17 cellular contexts compared by ENCODE assay signal in genomic region chr2:65937379-65938160, GRCh38.
A peak's percentile ranks its signal among the peaks of the same experiment; 100 is the strongest.
DNase-seq lines count a peak whose midpoint lies in the region; ATAC-seq and TF ChIP-seq lines count a peak whose summit lies in the region.
"Had no signal": no experiment of that assay in that cellular context is flagged by ENCODE, and none has a peak within 500 bp of the region (broad histone marks: within the 10 kb centered on the region; RNA-seq: fewer than 3 reads in every experiment).

No MANE protein-coding gene starts in this region.

- DNase-seq in AG09309 (ENCODE audit: low read depth) (peak; percentile 4), HS-27A (ENCODE audit: low read depth) (peak; percentile 2), adipocyte (ENCODE audit: low read depth) (peak; percentile 40), foreskin keratinocyte (peak; percentile 27 to 58), amniotic stem cell (lab: John Stamatoyannopoulos, UW) (no peak), NCI-H187 (lab: John Stamatoyannopoulos, UW) (no peak), hepatic stellate cell (ENCODE audit: low spot score) (no peak)
- DNase-seq in stimulated activated CD4-positive, alpha-beta T cell treated with anti-CD3 and anti-CD28 coated beads, Interleukin-2, amount 100 ng/mL, for 24 hours = no peak
- DNase-seq: ACHN; CD8-positive, alpha-beta T cell; NCI-H1092 treated with DMSO at 0.1 percent for 48 hours; NCI-H1694 treated with DMSO at 0.1 percent for 48 hours; NCI-H2171 treated with DMSO at 0.1 percent for 48 hours; NCI-H526; RPMI8226 had no signal

- ATAC-seq in foreskin keratinocyte = peak; percentile 65
- ATAC-seq: CD8-positive, alpha-beta T cell; K562 had no signal

- no peak overlapping the region for H3K9ac ChIP-seq in adipocyte (ENCODE audit: low read length)

- no peaks in the 10 kb centered on the region for H3K36me3 ChIP-seq in adipocyte (ENCODE audit: control insufficient read depth, insufficient read depth, low read length, severe bottlenecking)
- H3K36me3 ChIP-seq: HAP-1 had no signal

- H3K27me3 ChIP-seq in adipocyte (replicated peaks; ENCODE audit: control insufficient read depth, insufficient read depth, low read length) (peaks cover 15% of the 10 kb centered on the region), foreskin keratinocyte (peaks cover 16% of the 10 kb centered on the region)

- H3K9me3 ChIP-seq in adipocyte (ENCODE audit: control insufficient read depth, low read length) = no peaks in the 10 kb centered on the region
- H3K9me3 ChIP-seq: HAP-1 had no signal

- H3K4me1 ChIP-seq in adipocyte (ENCODE audit: control insufficient read depth, insufficient read depth, low read length) (no peaks in the 10 kb centered on the region), foreskin keratinocyte (peaks cover 7% of the 10 kb centered on the region)
- H3K4me1 ChIP-seq: HAP-1 had no signal

- no peak for TF ChIP-seq CTCF in AG09309 (IDR thresholded peaks at IDR 0.05; ENCODE audit: control insufficient read depth, insufficient read depth, low read depth, low read length, missing control alignments)
- TF ChIP-seq CTCF in foreskin keratinocyte (conservative IDR thresholded peaks at IDR 0.05) = no peak

- H3K4me3 ChIP-seq in AG09309 (ENCODE audit: control insufficient read depth, low read depth, low read length) (no peak overlapping the region), adipocyte (ENCODE audit: low read length) (no peak overlapping the region)
- H3K4me3 ChIP-seq: HAP-1, K562 had no signal

- H3K27ac ChIP-seq in foreskin keratinocyte = no peak overlapping the region

Comparison
In these comparisons a context has a peak if more than half of its experiments do, and no peak if none do; other contexts are left out.
1. DNase-seq: peak in AG09309 (single experiment), HS-27A (single experiment), adipocyte (single experiment) and foreskin keratinocyte (2 of 2); none in stimulated activated CD4-positive, alpha-beta T cell treated with anti-CD3 and anti-CD28 coated beads, Interleukin-2, amount 100 ng/mL, for 24 hours (0 of 2), amniotic stem cell (single experiment), NCI-H187 (0 of 2) and hepatic stellate cell (single experiment).